1 cellular context compared by ENCODE assay signal in the genomic region with DNA sequence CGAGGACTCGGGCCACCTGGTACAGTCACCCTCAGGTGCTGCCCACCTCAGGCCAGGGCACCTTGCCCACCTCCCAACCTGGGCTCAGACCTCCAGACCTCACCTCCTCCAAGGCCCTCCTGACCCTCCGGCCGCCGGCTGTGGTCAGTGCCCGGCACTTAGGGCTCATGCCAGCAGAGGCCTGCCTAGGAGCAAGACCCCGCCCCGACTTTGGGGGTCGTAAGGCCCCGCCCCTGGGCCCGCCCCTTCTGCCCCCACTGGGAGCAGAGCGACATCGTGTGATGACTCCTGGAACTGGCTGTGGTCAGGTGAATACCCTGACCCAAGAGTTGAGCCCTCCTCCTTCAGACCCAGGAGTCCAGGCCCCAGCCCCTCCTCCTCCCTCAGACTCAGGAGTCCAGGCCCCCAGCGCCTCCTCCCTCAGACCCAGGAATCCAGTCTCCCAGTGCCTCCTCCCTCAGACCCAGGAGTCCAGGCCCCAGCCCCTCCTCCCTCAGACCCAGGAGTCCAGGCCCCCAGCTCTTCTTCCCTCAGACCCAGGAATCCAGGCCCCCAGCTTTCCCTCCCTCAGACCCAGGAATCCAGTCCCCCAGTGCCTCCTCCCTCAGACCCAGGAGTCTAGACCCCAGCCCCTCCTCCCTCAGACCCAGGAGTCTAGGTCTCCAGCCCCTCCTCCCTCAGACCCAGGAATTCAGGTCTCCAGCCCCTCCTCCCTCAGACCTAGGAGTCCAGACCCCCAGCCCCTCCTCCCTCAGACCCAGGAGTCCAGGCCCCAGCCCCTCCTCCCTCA.
TF ChIP-seq lines count a peak whose summit lies in the region.

SBK2 (minus strand) TSS at position 183 of the 790 bp plus-strand sequence. CDS start 839 bp downstream, outside the sequence.

TF ChIP-seq in IMR-90, 13 proteins besides CTCF, POLR2A, EP300 and RAD21:
- TF ChIP-seq RFX5 (IDR thresholded peaks at IDR 0.05; ENCODE audit: low read depth, low read length) = peak; percentile 37; the same call in 1 of the 2 replicates
- TF ChIP-seq, protein P1, sequence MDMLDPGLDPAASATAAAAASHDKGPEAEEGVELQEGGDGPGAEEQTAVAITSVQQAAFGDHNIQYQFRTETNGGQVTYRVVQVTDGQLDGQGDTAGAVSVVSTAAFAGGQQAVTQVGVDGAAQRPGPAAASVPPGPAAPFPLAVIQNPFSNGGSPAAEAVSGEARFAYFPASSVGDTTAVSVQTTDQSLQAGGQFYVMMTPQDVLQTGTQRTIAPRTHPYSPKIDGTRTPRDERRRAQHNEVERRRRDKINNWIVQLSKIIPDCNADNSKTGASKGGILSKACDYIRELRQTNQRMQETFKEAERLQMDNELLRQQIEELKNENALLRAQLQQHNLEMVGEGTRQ (IDR thresholded peaks at IDR 0.05; ENCODE audit: low read depth, low read length) = no peak
TF ChIP-seq in IMR-90: peak in this region for 1.
